In the genomic region with DNA sequence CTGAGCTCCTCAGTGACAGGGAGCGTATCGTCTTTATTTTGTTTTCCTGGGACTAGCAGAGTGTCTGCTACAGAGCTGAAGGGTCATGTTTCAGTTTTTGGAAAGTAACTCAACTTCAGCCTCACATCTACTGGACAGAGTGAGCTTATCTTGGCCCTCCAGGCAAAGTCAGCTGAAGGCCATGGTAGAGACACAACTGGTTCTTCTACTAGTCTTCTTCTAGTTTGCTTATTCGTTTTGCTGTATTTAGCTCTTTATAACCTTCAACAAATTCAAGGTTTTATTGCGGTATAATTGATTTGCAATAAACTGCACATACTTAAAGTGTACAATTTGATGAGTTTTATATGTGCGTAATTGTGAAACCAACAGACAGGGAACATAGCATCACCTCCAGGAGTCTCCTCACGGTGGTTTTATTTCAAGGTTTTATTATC, we compare ENCODE assay signal across 2 cellular contexts.
TF ChIP-seq lines count a peak whose summit lies in the region.

No MANE protein-coding gene starts in this region.

TF ChIP-seq in SK-N-SH treated with all-trans-retinoic acid at 6 μM for 48 hours, 23 proteins besides CTCF, POLR2A, EP300 and RAD21 (continued from another document):
- TF ChIP-seq, protein P1, sequence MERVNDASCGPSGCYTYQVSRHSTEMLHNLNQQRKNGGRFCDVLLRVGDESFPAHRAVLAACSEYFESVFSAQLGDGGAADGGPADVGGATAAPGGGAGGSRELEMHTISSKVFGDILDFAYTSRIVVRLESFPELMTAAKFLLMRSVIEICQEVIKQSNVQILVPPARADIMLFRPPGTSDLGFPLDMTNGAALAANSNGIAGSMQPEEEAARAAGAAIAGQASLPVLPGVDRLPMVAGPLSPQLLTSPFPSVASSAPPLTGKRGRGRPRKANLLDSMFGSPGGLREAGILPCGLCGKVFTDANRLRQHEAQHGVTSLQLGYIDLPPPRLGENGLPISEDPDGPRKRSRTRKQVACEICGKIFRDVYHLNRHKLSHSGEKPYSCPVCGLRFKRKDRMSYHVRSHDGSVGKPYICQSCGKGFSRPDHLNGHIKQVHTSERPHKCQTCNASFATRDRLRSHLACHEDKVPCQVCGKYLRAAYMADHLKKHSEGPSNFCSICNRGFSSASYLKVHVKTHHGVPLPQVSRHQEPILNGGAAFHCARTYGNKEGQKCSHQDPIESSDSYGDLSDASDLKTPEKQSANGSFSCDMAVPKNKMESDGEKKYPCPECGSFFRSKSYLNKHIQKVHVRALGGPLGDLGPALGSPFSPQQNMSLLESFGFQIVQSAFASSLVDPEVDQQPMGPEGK (CRISPR knock-in tag; IDR thresholded peaks at IDR 0.05; ENCODE audit: borderline replicate concordance), result no peak
- TF ChIP-seq BACH2 (CRISPR knock-in tag; IDR thresholded peaks at IDR 0.05; ENCODE audit: borderline replicate concordance) (no peak), CSDC2 (CRISPR knock-in tag; IDR thresholded peaks at IDR 0.05) (no peak), ARNTL (CRISPR knock-in tag; IDR thresholded peaks at IDR 0.05; ENCODE audit: borderline replicate concordance, low read depth) (no peak), ZFP3 (CRISPR knock-in tag; IDR thresholded peaks at IDR 0.05) (no peak)
- TF ChIP-seq, protein P2, sequence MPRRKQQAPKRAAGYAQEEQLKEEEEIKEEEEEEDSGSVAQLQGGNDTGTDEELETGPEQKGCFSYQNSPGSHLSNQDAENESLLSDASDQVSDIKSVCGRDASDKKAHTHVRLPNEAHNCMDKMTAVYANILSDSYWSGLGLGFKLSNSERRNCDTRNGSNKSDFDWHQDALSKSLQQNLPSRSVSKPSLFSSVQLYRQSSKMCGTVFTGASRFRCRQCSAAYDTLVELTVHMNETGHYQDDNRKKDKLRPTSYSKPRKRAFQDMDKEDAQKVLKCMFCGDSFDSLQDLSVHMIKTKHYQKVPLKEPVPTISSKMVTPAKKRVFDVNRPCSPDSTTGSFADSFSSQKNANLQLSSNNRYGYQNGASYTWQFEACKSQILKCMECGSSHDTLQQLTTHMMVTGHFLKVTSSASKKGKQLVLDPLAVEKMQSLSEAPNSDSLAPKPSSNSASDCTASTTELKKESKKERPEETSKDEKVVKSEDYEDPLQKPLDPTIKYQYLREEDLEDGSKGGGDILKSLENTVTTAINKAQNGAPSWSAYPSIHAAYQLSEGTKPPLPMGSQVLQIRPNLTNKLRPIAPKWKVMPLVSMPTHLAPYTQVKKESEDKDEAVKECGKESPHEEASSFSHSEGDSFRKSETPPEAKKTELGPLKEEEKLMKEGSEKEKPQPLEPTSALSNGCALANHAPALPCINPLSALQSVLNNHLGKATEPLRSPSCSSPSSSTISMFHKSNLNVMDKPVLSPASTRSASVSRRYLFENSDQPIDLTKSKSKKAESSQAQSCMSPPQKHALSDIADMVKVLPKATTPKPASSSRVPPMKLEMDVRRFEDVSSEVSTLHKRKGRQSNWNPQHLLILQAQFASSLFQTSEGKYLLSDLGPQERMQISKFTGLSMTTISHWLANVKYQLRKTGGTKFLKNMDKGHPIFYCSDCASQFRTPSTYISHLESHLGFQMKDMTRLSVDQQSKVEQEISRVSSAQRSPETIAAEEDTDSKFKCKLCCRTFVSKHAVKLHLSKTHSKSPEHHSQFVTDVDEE (CRISPR knock-in tag; IDR thresholded peaks at IDR 0.05), result no peak
- TF ChIP-seq, protein P3, sequence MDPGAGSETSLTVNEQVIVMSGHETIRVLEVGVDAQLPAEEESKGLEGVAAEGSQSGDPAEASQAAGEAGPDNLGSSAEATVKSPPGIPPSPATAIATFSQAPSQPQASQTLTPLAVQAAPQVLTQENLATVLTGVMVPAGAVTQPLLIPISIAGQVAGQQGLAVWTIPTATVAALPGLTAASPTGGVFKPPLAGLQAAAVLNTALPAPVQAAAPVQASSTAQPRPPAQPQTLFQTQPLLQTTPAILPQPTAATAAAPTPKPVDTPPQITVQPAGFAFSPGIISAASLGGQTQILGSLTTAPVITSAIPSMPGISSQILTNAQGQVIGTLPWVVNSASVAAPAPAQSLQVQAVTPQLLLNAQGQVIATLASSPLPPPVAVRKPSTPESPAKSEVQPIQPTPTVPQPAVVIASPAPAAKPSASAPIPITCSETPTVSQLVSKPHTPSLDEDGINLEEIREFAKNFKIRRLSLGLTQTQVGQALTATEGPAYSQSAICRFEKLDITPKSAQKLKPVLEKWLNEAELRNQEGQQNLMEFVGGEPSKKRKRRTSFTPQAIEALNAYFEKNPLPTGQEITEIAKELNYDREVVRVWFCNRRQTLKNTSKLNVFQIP (CRISPR knock-in tag; IDR thresholded peaks at IDR 0.05; ENCODE audit: borderline replicate concordance, low read depth), result no peak

TF ChIP-seq in SK-N-SH, 30 proteins besides CTCF, POLR2A, EP300 and RAD21 (continued from another document):
- TF ChIP-seq, protein P4, sequence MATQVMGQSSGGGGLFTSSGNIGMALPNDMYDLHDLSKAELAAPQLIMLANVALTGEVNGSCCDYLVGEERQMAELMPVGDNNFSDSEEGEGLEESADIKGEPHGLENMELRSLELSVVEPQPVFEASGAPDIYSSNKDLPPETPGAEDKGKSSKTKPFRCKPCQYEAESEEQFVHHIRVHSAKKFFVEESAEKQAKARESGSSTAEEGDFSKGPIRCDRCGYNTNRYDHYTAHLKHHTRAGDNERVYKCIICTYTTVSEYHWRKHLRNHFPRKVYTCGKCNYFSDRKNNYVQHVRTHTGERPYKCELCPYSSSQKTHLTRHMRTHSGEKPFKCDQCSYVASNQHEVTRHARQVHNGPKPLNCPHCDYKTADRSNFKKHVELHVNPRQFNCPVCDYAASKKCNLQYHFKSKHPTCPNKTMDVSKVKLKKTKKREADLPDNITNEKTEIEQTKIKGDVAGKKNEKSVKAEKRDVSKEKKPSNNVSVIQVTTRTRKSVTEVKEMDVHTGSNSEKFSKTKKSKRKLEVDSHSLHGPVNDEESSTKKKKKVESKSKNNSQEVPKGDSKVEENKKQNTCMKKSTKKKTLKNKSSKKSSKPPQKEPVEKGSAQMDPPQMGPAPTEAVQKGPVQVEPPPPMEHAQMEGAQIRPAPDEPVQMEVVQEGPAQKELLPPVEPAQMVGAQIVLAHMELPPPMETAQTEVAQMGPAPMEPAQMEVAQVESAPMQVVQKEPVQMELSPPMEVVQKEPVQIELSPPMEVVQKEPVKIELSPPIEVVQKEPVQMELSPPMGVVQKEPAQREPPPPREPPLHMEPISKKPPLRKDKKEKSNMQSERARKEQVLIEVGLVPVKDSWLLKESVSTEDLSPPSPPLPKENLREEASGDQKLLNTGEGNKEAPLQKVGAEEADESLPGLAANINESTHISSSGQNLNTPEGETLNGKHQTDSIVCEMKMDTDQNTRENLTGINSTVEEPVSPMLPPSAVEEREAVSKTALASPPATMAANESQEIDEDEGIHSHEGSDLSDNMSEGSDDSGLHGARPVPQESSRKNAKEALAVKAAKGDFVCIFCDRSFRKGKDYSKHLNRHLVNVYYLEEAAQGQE (IDR thresholded peaks at IDR 0.05; ENCODE audit: low read depth, low read length), result no peak
- TF ChIP-seq SIN3A (IDR thresholded peaks at IDR 0.05; ENCODE audit: borderline replicate concordance, low read depth, low read length) (no peak), RXRA (IDR thresholded peaks at IDR 0.05; ENCODE audit: borderline replicate concordance, low read depth) (no peak), CHD2 (IDR thresholded peaks at IDR 0.05; ENCODE audit: low read length, partially characterized antibody) (no peak), JUND (IDR thresholded peaks at IDR 0.05) (no peak), TAF1 (IDR thresholded peaks at IDR 0.05; ENCODE audit: borderline replicate concordance, low read depth, low read length) (no peak), FOXM1 (IDR thresholded peaks at IDR 0.05; ENCODE audit: low read depth) (no peak), GABPA (IDR thresholded peaks at IDR 0.05; ENCODE audit: low read depth) (no peak), MEF2A (IDR thresholded peaks at IDR 0.05; ENCODE audit: borderline replicate concordance, low read depth) (no peak), RFX5 (IDR thresholded peaks at IDR 0.05; ENCODE audit: low read length) (no peak)
- TF ChIP-seq, protein P5, sequence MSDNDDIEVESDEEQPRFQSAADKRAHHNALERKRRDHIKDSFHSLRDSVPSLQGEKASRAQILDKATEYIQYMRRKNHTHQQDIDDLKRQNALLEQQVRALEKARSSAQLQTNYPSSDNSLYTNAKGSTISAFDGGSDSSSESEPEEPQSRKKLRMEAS (IDR thresholded peaks at IDR 0.05; ENCODE audit: low read depth), result no peak
TF ChIP-seq in SK-N-SH: peak in this region for 0.
